In genomic region chr17:61188081-61188480, GRCh38 we compare ENCODE assay signal across 17 cellular contexts.
DNase-seq lines count a peak whose midpoint lies in the region; ATAC-seq and TF ChIP-seq lines count a peak whose summit lies in the region.
"Had no signal": no experiment of that assay in that cellular context is flagged by ENCODE, and none has a peak within 500 bp of the region (broad histone marks: within the 10 kb centered on the region; RNA-seq: fewer than 3 reads in every experiment).

No MANE protein-coding gene starts in this region.

- no peaks in the 10 kb centered on the region for H3K27me3 Mint-ChIP-seq in WTC11 (ENCODE audit: low read depth)
- H3K27me3 Mint-ChIP-seq: CD4-positive, alpha-beta T cell had no signal

- no peaks in the 10 kb centered on the region for H3K27me3 ChIP-seq in cardiac muscle cell

- H3K36me3 ChIP-seq in cardiac muscle cell, result no peaks in the 10 kb centered on the region

- H3K4me1 ChIP-seq in cardiac muscle cell (ENCODE audit: low read depth), result peaks cover 40% of the 10 kb centered on the region

- peaks cover 4% of the 10 kb centered on the region; the same call in 1 of the 2 replicates for H3K9me3 Mint-ChIP-seq in WTC11
- H3K9me3 Mint-ChIP-seq: CD4-positive, alpha-beta T cell had no signal

- no peak for TF ChIP-seq POLR2A in erythroblast (IDR thresholded peaks at IDR 0.05; ENCODE audit: low read length)

- POLR2A ChIA-PET in WTC11 (lab: Charles Lee), result no interaction called here

- DNase-seq in cardiac muscle cell (ENCODE audit: low read depth in 1 of 2, low spot score in 1 of 2) (no peak), cardiac septum (ENCODE audit: low spot score) (no peak), WTC11 (ENCODE audit: low spot score) (no peak), Ammon's horn (ENCODE audit: low spot score) (no peak), UCSD-AML1 (lab: John Stamatoyannopoulos, UW; ENCODE audit: unreplicated experiment) (no peak), erythroblast (lab: John Stamatoyannopoulos, UW) (no peak)
- no peak for DNase-seq in central memory CD4-positive, alpha-beta T cell
- DNase-seq: 8988T; AML-193; C1 segment of cervical spinal cord; CD4-positive, alpha-beta T cell; DMS79; GM23248; H7; IMR-90; KBM-7 had no signal

- no peak overlapping the region for H3K4me3 ChIP-seq in cardiac muscle cell
- H3K4me3 ChIP-seq: GM23248 had no signal

- no peak overlapping the region for H3K4me3 Mint-ChIP-seq in WTC11
- H3K4me3 Mint-ChIP-seq: CD4-positive, alpha-beta T cell had no signal

- peak overlapping the region; percentile 81 for H3K27ac ChIP-seq in cardiac muscle cell
- H3K27ac ChIP-seq: GM23248 had no signal

- H3K9me3 ChIP-seq in cardiac muscle cell (ENCODE audit: low read depth), result no peaks in the 10 kb centered on the region

- ATAC-seq in GM21786 (IDR thresholded peaks at IDR 0.05; ENCODE audit: unreplicated experiment), result peak; percentile 42
- ATAC-seq in WTC11, result no peak

- CTCF ChIA-PET in WTC11 (lab: Charles Lee), result no interaction called here

- H3K36me3 Mint-ChIP-seq in WTC11, result no peaks in the 10 kb centered on the region

- 0 out of 2 replicates have a peak overlapping the region, but pooled peaks have one; percentile 4 for H3K27ac Mint-ChIP-seq in WTC11
- H3K27ac Mint-ChIP-seq: CD4-positive, alpha-beta T cell had no signal

- intact Hi-C loops in cardiac septum (cut with DNase I), result no loop called here

- TF ChIP-seq CTCF in cardiac muscle cell (IDR thresholded peaks at IDR 0.05; ENCODE audit: low read depth, low read length), result no peak
- TF ChIP-seq CTCF in WTC11 (IDR thresholded peaks at IDR 0.05), result no peak

- peaks cover 23% of the 10 kb centered on the region for H3K4me1 Mint-ChIP-seq in WTC11

TF ChIP-seq in WTC11, 78 proteins besides CTCF, POLR2A, EP300 and RAD21:
- TF ChIP-seq ZSCAN18 (CRISPR knock-in tag; IDR thresholded peaks at IDR 0.05) (no peak), USF2 (CRISPR knock-in tag; IDR thresholded peaks at IDR 0.05) (no peak), ZNF512 (CRISPR knock-in tag; IDR thresholded peaks at IDR 0.05; ENCODE audit: borderline replicate concordance) (no peak), IRF1 (CRISPR knock-in tag; IDR thresholded peaks at IDR 0.05) (no peak), AR (CRISPR knock-in tag; IDR thresholded peaks at IDR 0.05) (no peak)
